Comparison of ENCODE assay signal across 8 cellular contexts in genomic region chr16:726438-727290, GRCh38. TPM values are rescaled to one million over a fixed set of nuclear protein-coding genes. Genes with fewer than 3 reads are reported as not detected.
DNase-seq lines count a peak whose midpoint lies in the region; ATAC-seq and TF ChIP-seq lines count a peak whose summit lies in the region.

CCDC78 (minus strand) TSS chr16:726443; CDS start chr16:726367, 76 bp downstream.
A gene with protein sequence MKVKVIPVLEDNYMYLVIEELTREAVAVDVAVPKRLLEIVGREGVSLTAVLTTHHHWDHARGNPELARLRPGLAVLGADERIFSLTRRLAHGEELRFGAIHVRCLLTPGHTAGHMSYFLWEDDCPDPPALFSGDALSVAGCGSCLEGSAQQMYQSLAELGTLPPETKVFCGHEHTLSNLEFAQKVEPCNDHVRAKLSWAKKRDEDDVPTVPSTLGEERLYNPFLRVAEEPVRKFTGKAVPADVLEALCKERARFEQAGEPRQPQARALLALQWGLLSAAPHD (plus strand): TSS chr16:727106. CDS start chr16:727510, 404 bp downstream.

- TF ChIP-seq POLR2A in gastrocnemius medialis (IDR thresholded peaks at IDR 0.05) = no peak

- H3K4me2 ChIP-seq in SK-N-SH = peak within 1 kb of the TSS; percentile 99

- H3K36me3 Mint-ChIP-seq in CD4-positive, alpha-beta memory T cell = no peaks in the 10 kb centered on the region

- TF ChIP-seq RAD21 in SK-N-SH (IDR thresholded peaks at IDR 0.05; ENCODE audit: low read length) = no peak

- CTCF ChIA-PET in CD4-positive, alpha-beta memory T cell (lab: Charles Lee; ENCODE audit: partially characterized antibody) = interaction anchor here (0.9 kb wide), 1 partner anchor 13 kb away, joined by 3 read pairs; no protein-coding TSS in a partner anchor
- CTCF ChIA-PET in HEK293T (lab: Yijun Ruan, JAX) (interaction anchor here (1.6 kb wide), 1 partner anchor 17 kb away, joined by 6 read pairs; no protein-coding TSS in a partner anchor), SK-N-SH (lab: Yijun Ruan, JAX) (interaction anchor here (0.9 to 20.3 kb wide), 6 partner anchors 13 to 59 kb away, joined by 3 to 358 read pairs (median 4); partner anchors contain the start of genes ANTKMT, CIAO3, FBXL16 and METRN)

- no peaks in the 10 kb centered on the region; the same call in 1 of the 2 replicates for H3K79me2 ChIP-seq in SK-N-SH (ENCODE audit: insufficient read depth)

- 66% methylated on average over 18 of the region's 88 CpGs for WGBS in SK-N-SH (ENCODE audit: low lambda C conversion rate)

- peak in 1 of 2 donors; percentile 26 for ATAC-seq in gastrocnemius medialis

- POLR2A ChIA-PET in CD4-positive, alpha-beta memory T cell (lab: Charles Lee; ENCODE audit: partially characterized antibody) = interaction anchor here (0.9 to 12.9 kb wide), 9 partner anchors 10 to 61 kb away, joined by 3 to 166 read pairs (median 4); partner anchors contain the start of genes CHTF18, CIAO3, METRN and RPUSD1
- POLR2A ChIA-PET in HEK293T (lab: Yijun Ruan, JAX) (interaction anchor here (1.3 to 5.0 kb wide), 4 partner anchors 11 to 58 kb away, joined by 4 to 27 read pairs (median 9); partner anchors contain the start of genes CIAO3 and METRN), SK-N-SH (lab: Yijun Ruan, JAX) (interaction anchor here (2.6 kb wide), 1 partner anchor 10 kb away, joined by 13 read pairs; the partner anchor contains the start of gene METRN)

- no peaks in the 10 kb centered on the region for H3K27me3 Mint-ChIP-seq in CD4-positive, alpha-beta memory T cell

- H3K27me3 ChIP-seq in CD4-positive, alpha-beta memory T cell (ENCODE audit: insufficient read depth, low read length) = no peaks in the 10 kb centered on the region
- H3K27me3 ChIP-seq in SK-N-SH (ENCODE audit: insufficient read depth) = no peaks in the 10 kb centered on the region
- H3K27me3 ChIP-seq in ascending aorta = peaks cover 13% of the 10 kb centered on the region
- peaks cover 22 to 38% (median 34%) of the 10 kb centered on the region in 3 donors for H3K27me3 ChIP-seq in gastrocnemius medialis

- H3K36me3 ChIP-seq in CD4-positive, alpha-beta memory T cell (ENCODE audit: insufficient read depth, low read length) = no peaks in the 10 kb centered on the region
- H3K36me3 ChIP-seq in SK-N-SH (replicated peaks in 1 of 2; ENCODE audit: control insufficient read depth in 1 of 2, insufficient read depth in 2 of 2, low read length in 1 of 2) (peaks cover 0 to 5% of the 10 kb centered on the region in 2 experiments), ascending aorta (peaks cover 0 to 12% of the 10 kb centered on the region in 2 donors), gastrocnemius medialis (peaks cover 0 to 5% of the 10 kb centered on the region in 2 donors)

- H3K4me3 ChIP-seq in CD4-positive, alpha-beta memory T cell (ENCODE audit: low read length in 2 of 2) = peak within 1 kb of the TSS; percentile 61 to 70
- peak within 1 kb of the TSS; percentile 78 to 82 for H3K4me3 ChIP-seq in SK-N-SH (ENCODE audit: low read depth in 2 of 2, low read length in 1 of 2)
- peak within 1 kb of the TSS; percentile 52 to 65 for H3K4me3 ChIP-seq in ascending aorta
- peak within 1 kb of the TSS; percentile 50 for H3K4me3 ChIP-seq in iPS-11a (ENCODE audit: low read depth, low read length)
- peak within 1 kb of the TSS; percentile 32 to 55 (median 51) for H3K4me3 ChIP-seq in gastrocnemius medialis

- peak within 1 kb of the TSS in 5 of 7 donors; percentile 23 to 86 (median 42) for H3K27ac Mint-ChIP-seq in CD4-positive, alpha-beta memory T cell

- peak within 1 kb of the TSS; percentile 44 for H3K27ac ChIP-seq in CD4-positive, alpha-beta memory T cell (ENCODE audit: low read depth, low read length)
- H3K27ac ChIP-seq in SK-N-SH (ENCODE audit: low read depth in 2 of 2, low read length in 1 of 2) (peak within 1 kb of the TSS in 1 of 2 experiments; percentile 84; a peak in 2 of 4 replicates), ascending aorta (no peak within 1 kb of the TSS), gastrocnemius medialis (no peak within 1 kb of the TSS)

- TF ChIP-seq EP300 in SK-N-SH (IDR thresholded peaks at IDR 0.05; ENCODE audit: borderline replicate concordance in 1 of 2, low read depth in 1 of 2, low read length in 1 of 2) = no peak

- H4K20me1 ChIP-seq in SK-N-SH (ENCODE audit: insufficient read depth) = 0 out of 2 replicates have a peak, but pooled peaks cover 13% of the 10 kb centered on the region

- H3K4me1 Mint-ChIP-seq in CD4-positive, alpha-beta memory T cell = peaks cover 0 to 11% (median 0%) of the 10 kb centered on the region in 4 donors

- no peaks in the 10 kb centered on the region for H3K9me2 ChIP-seq in SK-N-SH

- intact Hi-C loops in CD4-positive, alpha-beta memory T cell (cut with micrococcal nuclease) = loop anchor here (2.0 kb wide), 1 partner anchor 14 kb away; the partner anchor contains the start of gene CIAO3
- intact Hi-C loops in ascending aorta (cut with DNase I) (no loop called here), gastrocnemius medialis (cut with DNase I; ENCODE audit: low total_unique reads) (no loop called here)

- H3K4me1 ChIP-seq in CD4-positive, alpha-beta memory T cell (ENCODE audit: insufficient read depth, low read length) = peaks cover 18% of the 10 kb centered on the region
- H3K4me1 ChIP-seq in SK-N-SH (ENCODE audit: control insufficient read depth in 1 of 2, insufficient read depth in 2 of 2, low read depth in 1 of 2, low read length in 1 of 2) = peaks cover 3 to 25% of the 10 kb centered on the region in 2 experiments; a peak in 2 of 4 replicates
- peaks cover 19 to 26% of the 10 kb centered on the region in 2 donors for H3K4me1 ChIP-seq in ascending aorta
- peaks cover 9 to 13% of the 10 kb centered on the region in 2 donors for H3K4me1 ChIP-seq in gastrocnemius medialis

- H2AFZ ChIP-seq in SK-N-SH (ENCODE audit: low read depth) = no peak within 1 kb of the TSS

- peak; percentile 50 to 65 (median 57) for DNase-seq in CD4-positive, alpha-beta memory T cell
- DNase-seq in HEK293T (ENCODE audit: extremely low spot score) (peak; percentile 66), SK-N-SH (peak; percentile 94), ascending aorta (ENCODE audit: low spot score in 2 of 2) (no peak), gastrocnemius medialis (no peak), dermis blood vessel endothelial cell (no peak), NCI-H2081 treated with DMSO at 0.1 percent for 48 hours (lab: John Stamatoyannopoulos, UW) (no peak)

- in situ Hi-C loops in gastrocnemius medialis (cut with MboI; ENCODE audit: low sequenced_read_pairs in 4 of 4) = no loop called here

- TF ChIP-seq CTCF in SK-N-SH (IDR thresholded peaks at IDR 0.05) (no peak), ascending aorta (IDR thresholded peaks at IDR 0.05) (no peak), gastrocnemius medialis (IDR thresholded peaks at IDR 0.05 in 4 of 5, conservative IDR thresholded peaks at IDR 0.05 in 1 of 5) (no peak)

- peak within 1 kb of the TSS; percentile 68 to 85 (median 77) for H3K4me3 Mint-ChIP-seq in CD4-positive, alpha-beta memory T cell

- H3K9me3 Mint-ChIP-seq in CD4-positive, alpha-beta memory T cell = peaks cover 0 to 2% (median 0%) of the 10 kb centered on the region in 8 donors

- H3F3A ChIP-seq in SK-N-SH (replicated peaks; ENCODE audit: insufficient read depth) = peaks cover 17% of the 10 kb centered on the region

- no peaks in the 10 kb centered on the region for H3K9me3 ChIP-seq in CD4-positive, alpha-beta memory T cell (ENCODE audit: control insufficient read depth in 1 of 2, low read length in 2 of 2)
- no peaks in the 10 kb centered on the region for H3K9me3 ChIP-seq in SK-N-SH
- H3K9me3 ChIP-seq in ascending aorta = no peaks in the 10 kb centered on the region
- H3K9me3 ChIP-seq in gastrocnemius medialis = no peaks in the 10 kb centered on the region

- H3K9ac ChIP-seq in SK-N-SH = peak within 1 kb of the TSS; percentile 69

TF ChIP-seq in HEK293T, 16 proteins besides CTCF, POLR2A, EP300 and RAD21 (continues in another document):
- TF ChIP-seq SP1 (IDR thresholded peaks at IDR 0.05) = no peak
- no peak for TF ChIP-seq PKNOX1 (IDR thresholded peaks at IDR 0.05)
- TF ChIP-seq FOXA1 (IDR thresholded peaks at IDR 0.05) = no peak
- TF ChIP-seq ZNF384 (IDR thresholded peaks at IDR 0.05) = no peak
- no peak for TF ChIP-seq ARNT (IDR thresholded peaks at IDR 0.05)

TF ChIP-seq in SK-N-SH, 30 proteins besides CTCF, POLR2A, EP300 and RAD21 (continues in another document):
- TF ChIP-seq, protein P1, sequence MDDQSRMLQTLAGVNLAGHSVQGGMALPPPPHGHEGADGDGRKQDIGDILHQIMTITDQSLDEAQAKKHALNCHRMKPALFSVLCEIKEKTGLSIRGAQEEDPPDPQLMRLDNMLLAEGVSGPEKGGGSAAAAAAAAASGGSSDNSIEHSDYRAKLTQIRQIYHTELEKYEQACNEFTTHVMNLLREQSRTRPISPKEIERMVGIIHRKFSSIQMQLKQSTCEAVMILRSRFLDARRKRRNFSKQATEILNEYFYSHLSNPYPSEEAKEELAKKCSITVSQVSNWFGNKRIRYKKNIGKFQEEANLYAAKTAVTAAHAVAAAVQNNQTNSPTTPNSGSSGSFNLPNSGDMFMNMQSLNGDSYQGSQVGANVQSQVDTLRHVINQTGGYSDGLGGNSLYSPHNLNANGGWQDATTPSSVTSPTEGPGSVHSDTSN (IDR thresholded peaks at IDR 0.05) = peak; percentile 10; the same call in 1 of the 2 replicates
- TF ChIP-seq TEAD4 (IDR thresholded peaks at IDR 0.05; ENCODE audit: borderline replicate concordance, insufficient read depth) (no peak), RXRA (IDR thresholded peaks at IDR 0.05; ENCODE audit: borderline replicate concordance, low read depth) (no peak), GABPA (IDR thresholded peaks at IDR 0.05; ENCODE audit: low read depth) (no peak)

RNA-seq across cellular contexts. Expression of gene CCDC78, which starts in this region (rescaled TPM):
- 1 to 10 TPM; 4.5 to 5.1 TPM for total RNA-seq in CD4-positive, alpha-beta memory T cell
- polyA plus RNA-seq in CD4-positive, alpha-beta memory T cell = not detected
- polyA plus RNA-seq in SK-N-SH (2012; rRNA removed) = 15.4 and 18.8 TPM in 2 replicates
- polyA plus RNA-seq in SK-N-SH (2012; cell fraction: cytosol; rRNA removed) = 1.4 and 2.8 TPM in 2 replicates
- polyA plus RNA-seq in SK-N-SH (2012; cell fraction: nucleus; rRNA removed) = 160 and 164 TPM in 2 replicates
- total RNA-seq in ascending aorta (8.2 TPM), gastrocnemius medialis (not detected), dermis blood vessel endothelial cell (0.34 and 0.65 TPM in 2 replicates)

RNA-seq across cellular contexts. Expression of the second gene that starts in this region (rescaled TPM):
- total RNA-seq in CD4-positive, alpha-beta memory T cell = 10 to 100 TPM; 17.2 to 24.4 TPM
- polyA plus RNA-seq in CD4-positive, alpha-beta memory T cell = 1 to 10 TPM; 2.2 to 4.0 TPM
- polyA plus RNA-seq in SK-N-SH (2012; rRNA removed) = 60.6 and 65.5 TPM in 2 replicates
- polyA plus RNA-seq in SK-N-SH (2012; cell fraction: cytosol; rRNA removed) = 15.2 and 18.9 TPM in 2 replicates
- 374 and 593 TPM in 2 replicates for polyA plus RNA-seq in SK-N-SH (2012; cell fraction: nucleus; rRNA removed)
- 9.7 TPM for total RNA-seq in ascending aorta
- total RNA-seq in gastrocnemius medialis = under 1 TPM in 2 of 4 donors, not detected in 2; 0.27 to 0.42 TPM
- 5.1 and 6.3 TPM in 2 replicates for total RNA-seq in dermis blood vessel endothelial cell

Comparison
In these comparisons a context has a peak if more than half of its experiments do, and no peak if none do; other contexts are left out.
1. DNase-seq: peak in CD4-positive, alpha-beta memory T cell (5 of 5), HEK293T (single experiment) and SK-N-SH (single experiment); none in ascending aorta (0 of 2), gastrocnemius medialis (0 of 2), dermis blood vessel endothelial cell (single experiment) and NCI-H2081 treated with DMSO at 0.1 percent for 48 hours (single experiment).
2. Peak in every context shown above with its lines, with median percentiles within 50 percentile points of each other: H3K4me3 ChIP-seq.